Comparison of ENCODE assay signal across 8 cellular contexts in the genomic region with DNA sequence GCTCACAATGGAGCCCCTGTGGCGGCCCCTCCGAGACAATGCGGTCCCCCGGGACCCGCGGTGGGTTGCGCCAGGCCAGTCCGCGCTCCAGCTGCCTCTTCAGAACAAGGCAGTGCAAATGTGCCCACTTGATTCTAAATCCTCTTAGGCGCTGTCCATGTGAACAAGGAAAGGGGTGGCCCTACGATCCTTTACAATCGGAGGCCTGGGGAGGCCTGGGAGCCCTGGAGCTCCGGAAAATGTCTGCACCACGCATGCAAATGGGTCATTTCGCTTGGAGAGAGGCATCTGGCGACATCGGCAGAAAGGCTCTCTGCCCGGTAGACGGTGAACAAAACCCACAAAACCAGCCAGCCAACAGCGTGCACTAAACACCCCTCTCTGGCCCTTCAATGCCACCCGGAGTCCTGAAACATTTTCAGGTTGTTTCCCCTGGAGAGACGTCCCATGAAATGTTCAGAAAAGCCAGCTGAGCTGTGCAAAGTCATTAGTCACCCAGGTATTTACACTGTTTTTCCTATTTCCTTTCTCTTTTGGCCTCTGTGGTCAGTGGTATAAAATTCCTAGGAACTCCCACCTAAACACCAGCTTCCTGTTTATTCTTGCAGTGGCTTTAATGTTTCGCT.
DNase-seq lines count a peak whose midpoint lies in the region; ATAC-seq and TF ChIP-seq lines count a peak whose summit lies in the region.

No MANE protein-coding gene starts in this region.

- no peak for TF ChIP-seq EP300 in tibial nerve (IDR thresholded peaks at IDR 0.05)

- no peak for TF ChIP-seq POLR2A in tibial nerve (IDR thresholded peaks at IDR 0.05)

- POLR2A ChIA-PET in CD8-positive, alpha-beta T cell (lab: Charles Lee) = interaction anchor here (1.6 to 1.9 kb wide), 2 partner anchors 184 to 349 kb away, joined by 5 to 7 read pairs; no protein-coding TSS in a partner anchor

- ATAC-seq in CD8-positive, alpha-beta T cell = peak; percentile 15
- ATAC-seq in GM19324 (IDR thresholded peaks at IDR 0.05; ENCODE audit: low FRiP score, unreplicated experiment) = peak; percentile 23
- peak; percentile 19 for ATAC-seq in mucosa of descending colon
- ATAC-seq in HG03378 (IDR thresholded peaks at IDR 0.05; ENCODE audit: unreplicated experiment) = no peak

- in situ Hi-C loops in KBM-7 (cut with MboI; ENCODE audit: low pct_unique_long_range_greater_than_20kb, low sequenced_read_pairs) = no loop called here

- CTCF ChIA-PET in CD8-positive, alpha-beta T cell (lab: Charles Lee) = no interaction called here

- intact Hi-C loops in CD8-positive, alpha-beta T cell (cut with DNase I, micrococcal nuclease) = loop anchor here (5.0 to 10.0 kb wide), 2 partner anchors 102 to 350 kb away; a partner anchor contains a TSS
- intact Hi-C loops in mucosa of descending colon (cut with DNase I, micrococcal nuclease) = no loop called here

- H3K36me3 ChIP-seq in CD8-positive, alpha-beta T cell (ENCODE audit: insufficient read depth, low read length) = no peaks in the 10 kb centered on the region
- H3K36me3 ChIP-seq in WERI-Rb-1 (no peaks in the 10 kb centered on the region), mucosa of descending colon (ENCODE audit: low read depth) (no peaks in the 10 kb centered on the region), tibial nerve (no peaks in the 10 kb centered on the region)

- peak overlapping the region; percentile 79 for H3K27ac Mint-ChIP-seq in CD8-positive, alpha-beta T cell

- H3K27me3 Mint-ChIP-seq in CD8-positive, alpha-beta T cell (ENCODE audit: low read depth) = no peaks in the 10 kb centered on the region

- DNase-seq in CD8-positive, alpha-beta T cell = no peak
- DNase-seq in KBM-7 (peak; percentile 72), WERI-Rb-1 (peak; percentile 82), epithelial cell of prostate (ENCODE audit: low read depth, low spot score) (no peak), mucosa of descending colon (peak in 1 of 3 donors; percentile 58), tibial nerve (ENCODE audit: low spot score in 2 of 2) (no peak)

- no peaks in the 10 kb centered on the region for H3K36me3 Mint-ChIP-seq in CD8-positive, alpha-beta T cell

- no peaks in the 10 kb centered on the region for H3K9me3 ChIP-seq in CD8-positive, alpha-beta T cell (ENCODE audit: low read length)
- H3K9me3 ChIP-seq in WERI-Rb-1 (ENCODE audit: severe bottlenecking) = no peaks in the 10 kb centered on the region
- H3K9me3 ChIP-seq in mucosa of descending colon = no peaks in the 10 kb centered on the region
- H3K9me3 ChIP-seq in tibial nerve = no peaks in the 10 kb centered on the region

- H3K27ac ChIP-seq in CD8-positive, alpha-beta T cell (ENCODE audit: low read depth, low read length) = peak overlapping the region; percentile 15
- peak overlapping the region; percentile 97 for H3K27ac ChIP-seq in WERI-Rb-1
- peak overlapping the region; percentile 16 for H3K27ac ChIP-seq in epithelial cell of prostate
- peak overlapping the region; percentile 79 to 95 (median 88) for H3K27ac ChIP-seq in tibial nerve

- peak overlapping the region; percentile 81 for H3K4me3 Mint-ChIP-seq in CD8-positive, alpha-beta T cell

- H3K4me3 ChIP-seq in CD8-positive, alpha-beta T cell (ENCODE audit: low read depth, low read length) = peak overlapping the region; percentile 67
- peak overlapping the region; percentile 56 for H3K4me3 ChIP-seq in WERI-Rb-1 (ENCODE audit: low read depth, low read length)
- no peak overlapping the region for H3K4me3 ChIP-seq in mucosa of descending colon
- peak overlapping the region; percentile 48 to 61 (median 52) for H3K4me3 ChIP-seq in tibial nerve

- no peaks in the 10 kb centered on the region for H3K27me3 ChIP-seq in CD8-positive, alpha-beta T cell (ENCODE audit: insufficient read depth, low read length)
- H3K27me3 ChIP-seq in WERI-Rb-1 (ENCODE audit: insufficient read depth, low read depth, severe bottlenecking) (no peaks in the 10 kb centered on the region), tibial nerve (no peaks in the 10 kb centered on the region)

- peaks cover 37% of the 10 kb centered on the region for H3K4me1 Mint-ChIP-seq in CD8-positive, alpha-beta T cell (ENCODE audit: low read depth)

- TF ChIP-seq CTCF in CD8-positive, alpha-beta T cell (IDR thresholded peaks at IDR 0.05) = no peak
- no peak for TF ChIP-seq CTCF in WERI-Rb-1 (IDR thresholded peaks at IDR 0.05; ENCODE audit: low read depth, low read length)
- TF ChIP-seq CTCF in mucosa of descending colon (IDR thresholded peaks at IDR 0.05) = no peak
- TF ChIP-seq CTCF in tibial nerve (IDR thresholded peaks at IDR 0.05) = no peak

- H3K9me3 Mint-ChIP-seq in CD8-positive, alpha-beta T cell = no peaks in the 10 kb centered on the region

- peaks cover 32% of the 10 kb centered on the region for H3K4me1 ChIP-seq in CD8-positive, alpha-beta T cell (ENCODE audit: insufficient read depth, low read length)
- peaks cover 7% of the 10 kb centered on the region for H3K4me1 ChIP-seq in mucosa of descending colon (ENCODE audit: low read depth)
- peaks cover 0 to 27% (median 3%) of the 10 kb centered on the region in 4 donors for H3K4me1 ChIP-seq in tibial nerve

- 18 to 20% methylated on average over 23 of the region's 23 CpGs for WGBS in tibial nerve, 2 donors

Comparison
In these comparisons a context has a peak if more than half of its experiments do, and no peak if none do; other contexts are left out.
1. DNase-seq: peak in KBM-7 (single experiment) and WERI-Rb-1 (single experiment); none in CD8-positive, alpha-beta T cell (0 of 7), epithelial cell of prostate (single experiment) and tibial nerve (0 of 2).
2. H3K27ac ChIP-seq: peak in every context shown above with its lines; median percentile 97 in WERI-Rb-1; 88 in tibial nerve; 16 in epithelial cell of prostate; 15 in CD8-positive, alpha-beta T cell.
3. intact Hi-C loops: an anchor here in CD8-positive, alpha-beta T cell (5.0 to 10.0 kb wide); none called in mucosa of descending colon.